ENCODE assay signal across 1 cellular context in the genomic region with DNA sequence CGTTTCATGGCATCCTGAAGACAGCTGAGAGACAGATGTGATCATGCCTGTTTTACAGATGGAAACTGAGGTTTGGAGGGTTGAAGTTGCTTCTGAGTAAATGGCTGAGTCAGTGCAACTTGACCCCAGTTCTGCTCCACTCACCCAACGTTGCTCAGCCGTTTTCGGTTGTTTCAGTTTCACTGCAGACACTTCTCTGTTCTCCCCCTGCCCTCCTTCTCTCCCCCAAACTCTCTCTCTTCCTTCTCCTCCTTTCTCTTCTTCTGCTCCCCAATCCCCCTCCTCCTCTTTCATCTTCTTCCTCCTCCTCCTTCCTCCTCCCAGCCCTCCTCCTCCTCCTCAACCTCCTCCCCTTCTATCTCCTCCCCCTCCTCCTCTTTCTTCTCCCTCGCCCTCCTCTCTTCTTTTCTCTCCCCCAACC.
TF ChIP-seq lines count a peak whose summit lies in the region.

No MANE protein-coding gene starts in this region.

TF ChIP-seq in K562, 482 proteins besides CTCF, POLR2A, EP300 and RAD21 (continued from another document and continues in another):
- TF ChIP-seq, protein P1, sequence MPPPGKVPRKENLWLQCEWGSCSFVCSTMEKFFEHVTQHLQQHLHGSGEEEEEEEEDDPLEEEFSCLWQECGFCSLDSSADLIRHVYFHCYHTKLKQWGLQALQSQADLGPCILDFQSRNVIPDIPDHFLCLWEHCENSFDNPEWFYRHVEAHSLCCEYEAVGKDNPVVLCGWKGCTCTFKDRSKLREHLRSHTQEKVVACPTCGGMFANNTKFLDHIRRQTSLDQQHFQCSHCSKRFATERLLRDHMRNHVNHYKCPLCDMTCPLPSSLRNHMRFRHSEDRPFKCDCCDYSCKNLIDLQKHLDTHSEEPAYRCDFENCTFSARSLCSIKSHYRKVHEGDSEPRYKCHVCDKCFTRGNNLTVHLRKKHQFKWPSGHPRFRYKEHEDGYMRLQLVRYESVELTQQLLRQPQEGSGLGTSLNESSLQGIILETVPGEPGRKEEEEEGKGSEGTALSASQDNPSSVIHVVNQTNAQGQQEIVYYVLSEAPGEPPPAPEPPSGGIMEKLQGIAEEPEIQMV (tag; conservative IDR thresholded peaks at IDR 0.05; ENCODE audit: low read depth) = no peak
- TF ChIP-seq HIVEP1 (CRISPR knock-in tag; IDR thresholded peaks at IDR 0.05) (no peak), RUNX1 (IDR thresholded peaks at IDR 0.05; ENCODE audit: low read depth) (no peak), NR2C1 (IDR thresholded peaks at IDR 0.05) (no peak), NR2C1 (tag; IDR thresholded peaks at IDR 0.05) (no peak), RB1 (IDR thresholded peaks at IDR 0.05; ENCODE audit: low read depth) (no peak), ZNF707 (CRISPR knock-in tag; conservative IDR thresholded peaks at IDR 0.05) (no peak), ZNF785 (CRISPR knock-in tag; IDR thresholded peaks at IDR 0.05) (no peak), ZZZ3 (IDR thresholded peaks at IDR 0.05) (no peak), POLR2AphosphoS5 (IDR thresholded peaks at IDR 0.05; ENCODE audit: control insufficient read depth, insufficient read depth, low read depth, low read length) (no peak), DPF2 (IDR thresholded peaks at IDR 0.05) (peak; percentile 74), DLX4 (CRISPR knock-in tag; IDR thresholded peaks at IDR 0.05) (no peak), ZFP1 (CRISPR knock-in tag; IDR thresholded peaks at IDR 0.05) (no peak), KLF13 (tag; IDR thresholded peaks at IDR 0.05; ENCODE audit: borderline replicate concordance, low read depth) (no peak), MCM3 (IDR thresholded peaks at IDR 0.05) (no peak), FOXK2 (conservative IDR thresholded peaks at IDR 0.05 in 1 of 2, IDR thresholded peaks at IDR 0.05 in 1 of 2; ENCODE audit: low read depth in 2 of 2) (peak; percentile 16 to 53; a peak in 1 of 4 replicates), ZNF217 (CRISPR knock-in tag; IDR thresholded peaks at IDR 0.05) (no peak), TRIM24 (IDR thresholded peaks at IDR 0.05) (peak in 1 of 2 experiments; percentile 38; a peak in 2 of 4 replicates), HBP1 (CRISPR knock-in tag; IDR thresholded peaks at IDR 0.05) (0 out of 2 replicates have a peak, but pooled peaks have one; percentile 15), HOXB6 (CRISPR knock-in tag; IDR thresholded peaks at IDR 0.05; ENCODE audit: borderline replicate concordance) (no peak), ZBTB49 (CRISPR knock-in tag; IDR thresholded peaks at IDR 0.05; ENCODE audit: borderline replicate concordance) (no peak), CEBPZ (IDR thresholded peaks at IDR 0.05; ENCODE audit: borderline replicate concordance, low read depth, low read length) (no peak), ILK (tag; IDR thresholded peaks at IDR 0.05; ENCODE audit: borderline replicate concordance, low read depth) (no peak), GTF3C2 (IDR thresholded peaks at IDR 0.05; ENCODE audit: borderline replicate concordance, extremely low read depth, insufficient read length) (no peak), RBM25 (IDR thresholded peaks at IDR 0.05; ENCODE audit: low read depth, low read length, severe bottlenecking) (no peak), BDP1 (IDR thresholded peaks at IDR 0.05; ENCODE audit: insufficient read depth, insufficient read length) (no peak), SRF (CRISPR knock-in tag; IDR thresholded peaks at IDR 0.05) (no peak), HDAC2 (IDR thresholded peaks at IDR 0.05) (0 out of 2 replicates have a peak, but pooled peaks have one; percentile 43), ARID1B (IDR thresholded peaks at IDR 0.05) (peak; percentile 60), NR2C2 (CRISPR knock-in tag; IDR thresholded peaks at IDR 0.05) (no peak), NR2C2 (tag; IDR thresholded peaks at IDR 0.05) (peak; percentile 48), ZNF696 (CRISPR knock-in tag; conservative IDR thresholded peaks at IDR 0.05) (no peak)
- TF ChIP-seq, protein P2, sequence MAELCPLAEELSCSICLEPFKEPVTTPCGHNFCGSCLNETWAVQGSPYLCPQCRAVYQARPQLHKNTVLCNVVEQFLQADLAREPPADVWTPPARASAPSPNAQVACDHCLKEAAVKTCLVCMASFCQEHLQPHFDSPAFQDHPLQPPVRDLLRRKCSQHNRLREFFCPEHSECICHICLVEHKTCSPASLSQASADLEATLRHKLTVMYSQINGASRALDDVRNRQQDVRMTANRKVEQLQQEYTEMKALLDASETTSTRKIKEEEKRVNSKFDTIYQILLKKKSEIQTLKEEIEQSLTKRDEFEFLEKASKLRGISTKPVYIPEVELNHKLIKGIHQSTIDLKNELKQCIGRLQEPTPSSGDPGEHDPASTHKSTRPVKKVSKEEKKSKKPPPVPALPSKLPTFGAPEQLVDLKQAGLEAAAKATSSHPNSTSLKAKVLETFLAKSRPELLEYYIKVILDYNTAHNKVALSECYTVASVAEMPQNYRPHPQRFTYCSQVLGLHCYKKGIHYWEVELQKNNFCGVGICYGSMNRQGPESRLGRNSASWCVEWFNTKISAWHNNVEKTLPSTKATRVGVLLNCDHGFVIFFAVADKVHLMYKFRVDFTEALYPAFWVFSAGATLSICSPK (IDR thresholded peaks at IDR 0.05; ENCODE audit: borderline replicate concordance) = peak; percentile 61; the same call in 1 of the 2 replicates
- TF ChIP-seq, protein P3, sequence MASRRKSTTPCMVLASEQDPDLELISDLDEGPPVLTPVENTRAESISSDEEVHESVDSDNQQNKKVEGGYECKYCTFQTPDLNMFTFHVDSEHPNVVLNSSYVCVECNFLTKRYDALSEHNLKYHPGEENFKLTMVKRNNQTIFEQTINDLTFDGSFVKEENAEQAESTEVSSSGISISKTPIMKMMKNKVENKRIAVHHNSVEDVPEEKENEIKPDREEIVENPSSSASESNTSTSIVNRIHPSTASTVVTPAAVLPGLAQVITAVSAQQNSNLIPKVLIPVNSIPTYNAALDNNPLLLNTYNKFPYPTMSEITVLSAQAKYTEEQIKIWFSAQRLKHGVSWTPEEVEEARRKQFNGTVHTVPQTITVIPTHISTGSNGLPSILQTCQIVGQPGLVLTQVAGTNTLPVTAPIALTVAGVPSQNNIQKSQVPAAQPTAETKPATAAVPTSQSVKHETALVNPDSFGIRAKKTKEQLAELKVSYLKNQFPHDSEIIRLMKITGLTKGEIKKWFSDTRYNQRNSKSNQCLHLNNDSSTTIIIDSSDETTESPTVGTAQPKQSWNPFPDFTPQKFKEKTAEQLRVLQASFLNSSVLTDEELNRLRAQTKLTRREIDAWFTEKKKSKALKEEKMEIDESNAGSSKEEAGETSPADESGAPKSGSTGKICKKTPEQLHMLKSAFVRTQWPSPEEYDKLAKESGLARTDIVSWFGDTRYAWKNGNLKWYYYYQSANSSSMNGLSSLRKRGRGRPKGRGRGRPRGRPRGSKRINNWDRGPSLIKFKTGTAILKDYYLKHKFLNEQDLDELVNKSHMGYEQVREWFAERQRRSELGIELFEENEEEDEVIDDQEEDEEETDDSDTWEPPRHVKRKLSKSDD (conservative IDR thresholded peaks at IDR 0.05; ENCODE audit: low read length) = no peak
- TF ChIP-seq, protein P4, sequence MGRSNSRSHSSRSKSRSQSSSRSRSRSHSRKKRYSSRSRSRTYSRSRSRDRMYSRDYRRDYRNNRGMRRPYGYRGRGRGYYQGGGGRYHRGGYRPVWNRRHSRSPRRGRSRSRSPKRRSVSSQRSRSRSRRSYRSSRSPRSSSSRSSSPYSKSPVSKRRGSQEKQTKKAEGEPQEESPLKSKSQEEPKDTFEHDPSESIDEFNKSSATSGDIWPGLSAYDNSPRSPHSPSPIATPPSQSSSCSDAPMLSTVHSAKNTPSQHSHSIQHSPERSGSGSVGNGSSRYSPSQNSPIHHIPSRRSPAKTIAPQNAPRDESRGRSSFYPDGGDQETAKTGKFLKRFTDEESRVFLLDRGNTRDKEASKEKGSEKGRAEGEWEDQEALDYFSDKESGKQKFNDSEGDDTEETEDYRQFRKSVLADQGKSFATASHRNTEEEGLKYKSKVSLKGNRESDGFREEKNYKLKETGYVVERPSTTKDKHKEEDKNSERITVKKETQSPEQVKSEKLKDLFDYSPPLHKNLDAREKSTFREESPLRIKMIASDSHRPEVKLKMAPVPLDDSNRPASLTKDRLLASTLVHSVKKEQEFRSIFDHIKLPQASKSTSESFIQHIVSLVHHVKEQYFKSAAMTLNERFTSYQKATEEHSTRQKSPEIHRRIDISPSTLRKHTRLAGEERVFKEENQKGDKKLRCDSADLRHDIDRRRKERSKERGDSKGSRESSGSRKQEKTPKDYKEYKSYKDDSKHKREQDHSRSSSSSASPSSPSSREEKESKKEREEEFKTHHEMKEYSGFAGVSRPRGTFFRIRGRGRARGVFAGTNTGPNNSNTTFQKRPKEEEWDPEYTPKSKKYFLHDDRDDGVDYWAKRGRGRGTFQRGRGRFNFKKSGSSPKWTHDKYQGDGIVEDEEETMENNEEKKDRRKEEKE (IDR thresholded peaks at IDR 0.05; ENCODE audit: borderline replicate concordance in 1 of 2, control insufficient read depth in 1 of 2, low read depth in 2 of 2, low read length in 1 of 2) = no peak
- TF ChIP-seq, protein P5, sequence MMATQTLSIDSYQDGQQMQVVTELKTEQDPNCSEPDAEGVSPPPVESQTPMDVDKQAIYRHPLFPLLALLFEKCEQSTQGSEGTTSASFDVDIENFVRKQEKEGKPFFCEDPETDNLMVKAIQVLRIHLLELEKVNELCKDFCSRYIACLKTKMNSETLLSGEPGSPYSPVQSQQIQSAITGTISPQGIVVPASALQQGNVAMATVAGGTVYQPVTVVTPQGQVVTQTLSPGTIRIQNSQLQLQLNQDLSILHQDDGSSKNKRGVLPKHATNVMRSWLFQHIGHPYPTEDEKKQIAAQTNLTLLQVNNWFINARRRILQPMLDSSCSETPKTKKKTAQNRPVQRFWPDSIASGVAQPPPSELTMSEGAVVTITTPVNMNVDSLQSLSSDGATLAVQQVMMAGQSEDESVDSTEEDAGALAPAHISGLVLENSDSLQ (IDR thresholded peaks at IDR 0.05) = peak; percentile 52
